27 cellular contexts compared by ENCODE assay signal in genomic region chr10:126448091-126448490, GRCh38. TPM values are rescaled to one million over a fixed set of nuclear protein-coding genes. Genes with fewer than 3 reads are reported as not detected.
DNase-seq lines count a peak whose midpoint lies in the region; FAIRE-seq and TF ChIP-seq lines count a peak whose summit lies in the region.
"Had no signal": no experiment of that assay in that cellular context is flagged by ENCODE, and none has a peak within 500 bp of the region (broad histone marks: within the 10 kb centered on the region; RNA-seq: fewer than 3 reads in every experiment).

No MANE protein-coding gene starts in this region.

- H3K36me3 ChIP-seq in ACC112 (ENCODE audit: insufficient read depth, low read length) (peaks cover 5% of the 10 kb centered on the region; the same call in 1 of the 2 replicates), astrocyte (ENCODE audit: insufficient read depth, low read length) (no peaks in the 10 kb centered on the region)
- H3K36me3 ChIP-seq: BE2C; BLaER1 treated with 17β-estradiol and CSF1 and Interleukin-3, amounts not matched to agents 10 nM and 100 nM had no signal

- H2AFZ ChIP-seq in ACC112 (ENCODE audit: low read length, unreplicated experiment) (no peak overlapping the region), astrocyte (ENCODE audit: low read depth, low read length) (no peak overlapping the region)
- H2AFZ ChIP-seq: GM23248 had no signal

- H3K27ac ChIP-seq in ACC112 (ENCODE audit: low read depth, low read length) (0 out of 2 replicates have a peak overlapping the region, but pooled peaks have one; percentile 5), astrocyte (ENCODE audit: low read depth, low read length) (no peak overlapping the region)
- H3K27ac ChIP-seq: 22Rv1; BLaER1 treated with 17β-estradiol and CSF1 and Interleukin-3, amounts not matched to agents 10 nM and 100 nM; GM23248 had no signal

- H4K20me1 ChIP-seq in astrocyte (ENCODE audit: insufficient read depth, low read length) = no peaks in the 10 kb centered on the region
- H4K20me1 ChIP-seq: BLaER1 treated with 17β-estradiol and CSF1 and Interleukin-3, amounts not matched to agents 10 nM and 100 nM had no signal

- no peak overlapping the region for H3K4me3 ChIP-seq in ACC112 (ENCODE audit: low read depth, low read length)
- H3K4me3 ChIP-seq in astrocyte (ENCODE audit: insufficient read depth, low read depth, low read length) = no peak overlapping the region
- H3K4me3 ChIP-seq: BLaER1 treated with 17β-estradiol and CSF1 and Interleukin-3, amounts not matched to agents 10 nM and 100 nM; GM23248 had no signal

- TF ChIP-seq CTCF in astrocyte (IDR thresholded peaks at IDR 0.05; ENCODE audit: insufficient read depth, low read depth, low read length) = no peak

- H3K4me1 ChIP-seq in ACC112 (ENCODE audit: control insufficient read depth, insufficient read depth, low read length, unreplicated experiment) (no peaks in the 10 kb centered on the region), astrocyte (ENCODE audit: insufficient read depth, low read length) (no peaks in the 10 kb centered on the region)
- H3K4me1 ChIP-seq: BLaER1 treated with 17β-estradiol and CSF1 and Interleukin-3, amounts not matched to agents 10 nM and 100 nM had no signal

- H3K79me2 ChIP-seq in ACC112 (ENCODE audit: control insufficient read depth, insufficient read depth, low read length, unreplicated experiment) (no peaks in the 10 kb centered on the region), astrocyte (ENCODE audit: insufficient read depth, low read length) (no peaks in the 10 kb centered on the region)

- peak; percentile 5 for FAIRE-seq in astrocyte (lab: Jason Lieb, UNC)
- FAIRE-seq in GM19239 (lab: Jason Lieb, UNC) = no peak
- FAIRE-seq: A204.1, GM12891, GM18507, H1 had no signal

- H3K4me1 Mint-ChIP-seq in astrocyte (ENCODE audit: low read depth, unreplicated experiment) = no peaks in the 10 kb centered on the region
- H3K4me1 Mint-ChIP-seq: CD14-positive monocyte had no signal

- H3K9me3 Mint-ChIP-seq in astrocyte (ENCODE audit: unreplicated experiment) = peaks cover 13% of the 10 kb centered on the region

- DNase-seq in astrocyte (ENCODE audit: low read depth) = no peak
- DNase-seq in dedifferentiated amniotic fluid mesenchymal stem cell (ENCODE audit: extremely low spot score) = peak; percentile 26
- DNase-seq in mesenteric fat pad (ENCODE audit: low spot score) = peak; percentile 22
- DNase-seq in GM19239 (ENCODE audit: insufficient read length, low spot score) = no peak
- DNase-seq in NCI-H1105 treated with DMSO at 0.1 percent for 48 hours (lab: John Stamatoyannopoulos, UW) = no peak
- no peak for DNase-seq in activated T-cell treated with anti-CD3 and anti-CD28 coated beads for 4 hours
- no peak for DNase-seq in kidney glomerular epithelial cell (lab: John Stamatoyannopoulos, UW)
- DNase-seq: ACHN; AML-193; BE2C; Calu3; CD4-positive, alpha-beta T cell; COR-L47; DMS53; DMS79 treated with DMSO at 0.1 percent for 48 hours; GF-D8; GM23248; H7 had no signal

- H3K27ac Mint-ChIP-seq in astrocyte (ENCODE audit: unreplicated experiment) = no peak overlapping the region
- H3K27ac Mint-ChIP-seq: CD14-positive monocyte; CD4-positive, alpha-beta T cell had no signal

- no peaks in the 10 kb centered on the region for H3K9me3 ChIP-seq in astrocyte (ENCODE audit: insufficient read depth, low read depth, low read length)
- H3K9me3 ChIP-seq: BE2C; BLaER1 treated with 17β-estradiol and CSF1 and Interleukin-3, amounts not matched to agents 10 nM and 100 nM had no signal

- H3K4me2 ChIP-seq in astrocyte (ENCODE audit: low read length) = no peak overlapping the region
- H3K4me2 ChIP-seq: BLaER1 treated with 17β-estradiol and CSF1 and Interleukin-3, amounts not matched to agents 10 nM and 100 nM had no signal

- no peak overlapping the region for H3K9ac ChIP-seq in astrocyte (ENCODE audit: low read length)
- H3K9ac ChIP-seq: BLaER1 treated with 17β-estradiol and CSF1 and Interleukin-3, amounts not matched to agents 10 nM and 100 nM; GM23248 had no signal

- H3K27me3 Mint-ChIP-seq in astrocyte (ENCODE audit: low read depth, unreplicated experiment) = peaks cover 3% of the 10 kb centered on the region
- H3K27me3 Mint-ChIP-seq: CD4-positive, alpha-beta T cell had no signal

- H3K27me3 ChIP-seq in ACC112 (ENCODE audit: insufficient read depth, low read length) (no peaks in the 10 kb centered on the region), astrocyte (ENCODE audit: insufficient read depth, low read length) (no peaks in the 10 kb centered on the region)
- H3K27me3 ChIP-seq: BE2C; BLaER1 treated with 17β-estradiol and CSF1 and Interleukin-3, amounts not matched to agents 10 nM and 100 nM had no signal

- no peaks in the 10 kb centered on the region for H3K36me3 Mint-ChIP-seq in astrocyte (ENCODE audit: low read depth, unreplicated experiment)
- H3K36me3 Mint-ChIP-seq: CD14-positive monocyte had no signal

- no peak overlapping the region for H3K4me3 Mint-ChIP-seq in astrocyte (ENCODE audit: unreplicated experiment)
- H3K4me3 Mint-ChIP-seq: CD14-positive monocyte; CD4-positive, alpha-beta T cell had no signal

RNA-seq across cellular contexts. Expression of gene ADAM12, which starts 59.8 kb away (rescaled TPM):
- 100 and 126 TPM in 2 replicates for total RNA-seq in astrocyte
- 77.9 TPM for total RNA-seq in mesenteric fat pad
- total RNA-seq: Calu3, G401 had no signal

Comparison
In these comparisons a context has a peak if more than half of its experiments do, and no peak if none do; other contexts are left out.
1. DNase-seq: peak in dedifferentiated amniotic fluid mesenchymal stem cell (single experiment) and mesenteric fat pad (single experiment); none in astrocyte (single experiment), GM19239 (single experiment), NCI-H1105 treated with DMSO at 0.1 percent for 48 hours (single experiment), activated T-cell treated with anti-CD3 and anti-CD28 coated beads for 4 hours (single experiment) and kidney glomerular epithelial cell (single experiment).